ENCODE assay signal across 9 cellular contexts in genomic region chr21:44181506-44181905, GRCh38. TPM values are rescaled to one million over a fixed set of nuclear protein-coding genes. Genes with fewer than 3 reads are reported as not detected.
A peak's percentile ranks its signal among the peaks of the same experiment; 100 is the strongest.
DNase-seq lines count a peak whose midpoint lies in the region; ATAC-seq, FAIRE-seq and TF ChIP-seq lines count a peak whose summit lies in the region.
"Not testable (repeated sequence)": the region's sequence is repeated elsewhere in the genome, so short reads cannot be mapped to it uniquely, and the experiment has no call there.
"Had no signal": no experiment of that assay in that cellular context is flagged by ENCODE, and none has a peak within 500 bp of the region (broad histone marks: within the 10 kb centered on the region; RNA-seq: fewer than 3 reads in every experiment).

No MANE protein-coding gene starts in this region.

- H3K9me3 Mint-ChIP-seq in CD14-positive monocyte; osteocyte (ENCODE audit: unreplicated experiment): not testable (repeated sequence)

- not testable (repeated sequence) for H3K4me1 Mint-ChIP-seq in CD14-positive monocyte; osteocyte (ENCODE audit: unreplicated experiment)

- peak; percentile 4 for DNase-seq in CD14-positive monocyte (ENCODE audit: low spot score)
- DNase-seq in heart left ventricle; left ventricle myocardium inferior; osteocyte (ENCODE audit: extremely low spot score, unreplicated experiment); gastrocnemius medialis: not testable (repeated sequence)
- DNase-seq in kidney, result peak; percentile 2

- no CpG with 5 or more reads among the region's 4 CpGs for WGBS in gastroesophageal sphincter (ENCODE audit: low coverage in 1 of 2), 2 donors
- no CpG with 5 or more reads among the region's 4 CpGs for WGBS in heart left ventricle, 4 donors

- H3K27ac Mint-ChIP-seq in CD14-positive monocyte (peak overlapping the region in 5 of 7 donors; percentile 13 to 66 (median 46)), osteocyte (ENCODE audit: unreplicated experiment) (peak overlapping the region; percentile 72)

- not testable (repeated sequence) for H3K27ac ChIP-seq in gastroesophageal sphincter; kidney (ENCODE audit: low read depth in 2 of 2, low read length in 2 of 2); gastrocnemius medialis
- peak overlapping the region in 4 of 12 donors; percentile 38 to 71 (median 54) for H3K27ac ChIP-seq in heart left ventricle
- peak overlapping the region; percentile 52 for H3K27ac ChIP-seq in left ventricle myocardium inferior (replicated peaks)

- TF ChIP-seq EP300 in gastroesophageal sphincter (IDR thresholded peaks at IDR 0.05), result not testable (repeated sequence)

- FAIRE-seq in kidney (lab: Jason Lieb, UNC), result not testable (repeated sequence)

- in situ Hi-C loops in gastrocnemius medialis (cut with MboI; ENCODE audit: low sequenced_read_pairs in 4 of 4), result not testable (repeated sequence)

- TF ChIP-seq POLR2A in gastroesophageal sphincter (IDR thresholded peaks at IDR 0.05); heart left ventricle (IDR thresholded peaks at IDR 0.05); gastrocnemius medialis (IDR thresholded peaks at IDR 0.05): not testable (repeated sequence)

- not testable (repeated sequence) for H3K27me3 Mint-ChIP-seq in CD14-positive monocyte (ENCODE audit: low read depth in 3 of 3); osteocyte (ENCODE audit: unreplicated experiment)

- peak; percentile 77 for ATAC-seq in gastroesophageal sphincter
- peak; percentile 58 to 87 (median 76) for ATAC-seq in heart left ventricle
- ATAC-seq in gastrocnemius medialis, result peak; percentile 70

- not testable (repeated sequence) for H3K9ac ChIP-seq in kidney (ENCODE audit: low read length in 2 of 2)

- TF ChIP-seq CTCF in CD14-positive monocyte (IDR thresholded peaks at IDR 0.05); gastroesophageal sphincter (IDR thresholded peaks at IDR 0.05); heart left ventricle (IDR thresholded peaks at IDR 0.05); left ventricle myocardium inferior (IDR thresholded peaks at IDR 0.05; ENCODE audit: borderline replicate concordance); kidney (IDR thresholded peaks at IDR 0.05; ENCODE audit: borderline replicate concordance, extremely low read depth, insufficient read depth); osteocyte (IDR thresholded peaks at IDR 0.05); gastrocnemius medialis (IDR thresholded peaks at IDR 0.05 in 4 of 5, conservative IDR thresholded peaks at IDR 0.05 in 1 of 5): not testable (repeated sequence)

- not testable (repeated sequence) for H3K36me3 ChIP-seq in gastroesophageal sphincter; heart left ventricle; left ventricle myocardium inferior; kidney (ENCODE audit: control insufficient read depth in 1 of 2, insufficient read depth in 2 of 2, low read length in 2 of 2); gastrocnemius medialis

- H3K36me3 Mint-ChIP-seq in CD14-positive monocyte; osteocyte (ENCODE audit: unreplicated experiment): not testable (repeated sequence)

- H3K27me3 ChIP-seq in gastroesophageal sphincter; heart left ventricle; left ventricle myocardium inferior (ENCODE audit: low read depth); gastrocnemius medialis: not testable (repeated sequence)

- H3K4me1 ChIP-seq in gastroesophageal sphincter; heart left ventricle; left ventricle myocardium inferior; kidney (ENCODE audit: control insufficient read depth in 1 of 2, insufficient read depth in 1 of 2, low read depth in 1 of 2, low read length in 2 of 2); gastrocnemius medialis: not testable (repeated sequence)

- not testable (repeated sequence) for H3K9me3 ChIP-seq in gastroesophageal sphincter; heart left ventricle; left ventricle myocardium inferior (replicated peaks); kidney (ENCODE audit: control insufficient read depth in 1 of 2, low read length in 2 of 2); gastrocnemius medialis

- not testable (repeated sequence) for H3K4me3 ChIP-seq in gastroesophageal sphincter; heart left ventricle; left ventricle myocardium inferior; kidney (ENCODE audit: low read length in 2 of 2); gastrocnemius medialis

- H3K4me3 Mint-ChIP-seq in CD14-positive monocyte; osteocyte (ENCODE audit: unreplicated experiment): not testable (repeated sequence)

- intact Hi-C loops in CD14-positive monocyte (cut with micrococcal nuclease); heart left ventricle (cut with DNase I); left ventricle myocardium inferior (cut with micrococcal nuclease); kidney (cut with DNase I); gastrocnemius medialis (cut with DNase I; ENCODE audit: low total_unique reads): not testable (repeated sequence)

RNA-seq across cellular contexts. Expression of gene GATD3, which starts 48.0 kb away (rescaled TPM):
- polyA plus RNA-seq in CD14-positive monocyte, result 10 to 100 TPM; 35.8 to 42.4 TPM
- total RNA-seq in gastroesophageal sphincter, result 10 to 100 TPM in 2 of 4 donors, 1 to 10 TPM in 2; 6.1 to 35.6 (median 9.5) TPM
- 100 to 1,000 TPM in 2 of 9 donors, 10 to 100 TPM in 7; 10.2 to 140 (median 14.1) TPM for total RNA-seq in heart left ventricle
- polyA plus RNA-seq in heart left ventricle, result 100 to 1,000 TPM in 1 of 2 donors, 10 to 100 TPM in 1; 26.5 to 109 TPM
- 143 TPM for total RNA-seq in left ventricle myocardium inferior
- 15.8 TPM for total RNA-seq in kidney
- polyA plus RNA-seq in kidney (ENCODE audit: insufficient read depth, low read depth, low replicate concordance), result 18.3 TPM
- total RNA-seq in osteocyte, result 8.2 and 9.4 TPM in 2 replicates
- total RNA-seq in gastrocnemius medialis, result 10 to 100 TPM in 2 of 4 donors, 1 to 10 TPM in 2; 4.7 to 52.2 (median 10.0) TPM

RNA-seq across cellular contexts. Expression of gene ICOSLG, which starts 59.2 kb away (rescaled TPM):
- polyA plus RNA-seq in CD14-positive monocyte (1 to 10 TPM in 1 of 2 donors, under 1 TPM in 1; 0.47 to 1.3 TPM), heart left ventricle (1 to 10 TPM in 1 of 2 donors, under 1 TPM in 1; 0.80 to 2.6 TPM), kidney (ENCODE audit: insufficient read depth, low read depth, low replicate concordance) (3.0 TPM)
- total RNA-seq in gastroesophageal sphincter (1 to 10 TPM in 2 of 4 donors, under 1 TPM in 2; 0.40 to 1.9 (median 0.80) TPM), heart left ventricle (1 to 10 TPM in 8 of 9 donors, under 1 TPM in 1; 0.78 to 5.5 (median 1.5) TPM), left ventricle myocardium inferior (4.7 TPM), kidney (10.2 TPM), osteocyte (9.6 and 10.5 TPM in 2 replicates), gastrocnemius medialis (1 to 10 TPM in 1 of 4 donors, under 1 TPM in 2, not detected in 1; 0.17 to 1.6 (median 0.75) TPM)
- polyA plus RNA-seq: AG04450, GM23248 had no signal
